ENCODE assay signal across 8 cellular contexts in genomic region chr12:9869307-9870161, GRCh38. TPM values are rescaled to one million over a fixed set of nuclear protein-coding genes. Genes with fewer than 3 reads are reported as not detected.
DNase-seq lines count a peak whose midpoint lies in the region; ATAC-seq, FAIRE-seq and TF ChIP-seq lines count a peak whose summit lies in the region.

Gene CLEC2B (minus strand): TSS chr12:9869354.

- H3K27ac Mint-ChIP-seq in memory B cell = peak within 1 kb of the TSS; percentile 96

- no peaks in the 10 kb centered on the region for H3K27me3 ChIP-seq in tibial artery

- DNase-seq in Daoy (ENCODE audit: low read depth) = peak; percentile 16
- peak; percentile 71 for DNase-seq in RPMI7951 (ENCODE audit: low read depth)
- DNase-seq in memory B cell (ENCODE audit: low spot score in 2 of 2) = no peak
- DNase-seq in tibial artery = no peak
- DNase-seq in NCI-H2171 (lab: John Stamatoyannopoulos, UW) = no peak

- peak; percentile 66 for FAIRE-seq in colon (lab: Jason Lieb, UNC)

- CTCF ChIA-PET in HEK293 (lab: Yijun Ruan, JAX) = interaction anchor here (1.1 kb wide), 1 partner anchor 8 kb away, joined by 3 read pairs; no protein-coding TSS in a partner anchor

- H3K4me1 Mint-ChIP-seq in memory B cell = peaks cover 8% of the 10 kb centered on the region

- H3K36me3 Mint-ChIP-seq in memory B cell = no peaks in the 10 kb centered on the region

- no peak within 1 kb of the TSS; the same call in none of the 2 replicates for H3K4me3 ChIP-seq in HEK293 (ENCODE audit: low read depth, low read length)
- peak within 1 kb of the TSS; percentile 34 to 43 for H3K4me3 ChIP-seq in tibial artery

- H3K4me1 ChIP-seq in HEK293 (ENCODE audit: control insufficient read depth, insufficient read depth, low read length) (no peaks in the 10 kb centered on the region), tibial artery (peaks cover 0 to 6% (median 0%) of the 10 kb centered on the region in 4 donors)

- H3K27me3 Mint-ChIP-seq in memory B cell = peaks cover 4% of the 10 kb centered on the region

- POLR2A ChIA-PET in HEK293 (lab: Yijun Ruan, JAX) = no interaction called here

- intact Hi-C loops in tibial artery (cut with DNase I; ENCODE audit: low total_unique reads) = no loop called here

- no peaks in the 10 kb centered on the region for H3K9me3 Mint-ChIP-seq in memory B cell

- H3K36me3 ChIP-seq in HEK293 (ENCODE audit: control insufficient read depth in 2 of 2, insufficient read depth in 1 of 2, low read length in 2 of 2) (no peaks in the 10 kb centered on the region), tibial artery (no peaks in the 10 kb centered on the region)

- H3K4me3 Mint-ChIP-seq in memory B cell = peak within 1 kb of the TSS; percentile 85

- ATAC-seq in memory B cell (ENCODE audit: low read depth) (peak; percentile 77), HG02938 (IDR thresholded peaks at IDR 0.05; ENCODE audit: unreplicated experiment) (no peak)

- H3K27ac ChIP-seq in HEK293 (ENCODE audit: extremely low read depth, low read depth, low read length) (no peak within 1 kb of the TSS), tibial artery (peak within 1 kb of the TSS; percentile 55 to 62)

- H3K9me3 ChIP-seq in HEK293 (ENCODE audit: control insufficient read depth, insufficient read depth, low read depth, low read length) (no peaks in the 10 kb centered on the region), tibial artery (no peaks in the 10 kb centered on the region)

- TF ChIP-seq CTCF in HEK293 (tag by site-specific recombination; IDR thresholded peaks at IDR 0.05) (no peak), tibial artery (IDR thresholded peaks at IDR 0.05) (no peak)

TF ChIP-seq in HEK293, 187 proteins besides CTCF, POLR2A, EP300 and RAD21:
- TF ChIP-seq PRDM6 (tag by site-specific recombination; IDR thresholded peaks at IDR 0.05) (0 out of 2 replicates have a peak, but pooled peaks have one; percentile 10), IKZF3 (tag by site-specific recombination; IDR thresholded peaks at IDR 0.05) (no peak), ZNF621 (tag by site-specific recombination; IDR thresholded peaks at IDR 0.05) (no peak), ZNF19 (tag by site-specific recombination; IDR thresholded peaks at IDR 0.05; ENCODE audit: low read depth) (no peak), ZFHX2 (tag by site-specific recombination; conservative IDR thresholded peaks at IDR 0.05) (peak; percentile 33; the same call in 1 of the 2 replicates), ZSCAN18 (tag by site-specific recombination; IDR thresholded peaks at IDR 0.05) (no peak)

RNA-seq across cellular contexts. Expression of gene CLEC2B, which starts in this region (rescaled TPM):
- total RNA-seq in Daoy (2014; rRNA removed; shearing (Covaris generic)) = 0.60 and 1.3 TPM in 2 replicates
- 53.2 and 59.1 TPM in 2 replicates for total RNA-seq in RPMI7951 (2014; rRNA removed; shearing (Covaris generic))

Comparison
In these comparisons a context has a peak if more than half of its experiments do, and no peak if none do; other contexts are left out.
1. RNA of gene CLEC2B (total RNA-seq): 53.2 to 59.1 TPM in RPMI7951; 0.60 to 1.3 TPM in Daoy; every median in the first group is over 10 times any median in the second.
2. DNase-seq: peak in Daoy (single experiment) and RPMI7951 (single experiment); none in memory B cell (0 of 2), tibial artery (0 of 2) and NCI-H2171 (single experiment).